In genomic region chr20:24683676-24684075, GRCh38 we compare ENCODE assay signal across 19 cellular contexts.
"Had no signal": no experiment of that assay in that cellular context is flagged by ENCODE, and none has a peak within 500 bp of the region (broad histone marks: within the 10 kb centered on the region; RNA-seq: fewer than 3 reads in every experiment).

No MANE protein-coding gene starts in this region.

- H3K9me3 ChIP-seq: testis had no signal

- H3K4me1 ChIP-seq: foreskin keratinocyte, lower lobe of right lung, testis had no signal

- H3K4me3 ChIP-seq: dorsolateral prefrontal cortex, lower lobe of right lung, skin epidermis, testis had no signal

- H3K27ac ChIP-seq: foreskin keratinocyte, lower lobe of right lung, skin epidermis, testis had no signal

- H3K36me3 ChIP-seq: lower lobe of right lung had no signal

- H3K27me3 ChIP-seq: dorsolateral prefrontal cortex, foreskin keratinocyte, testis had no signal

- ATAC-seq: foreskin keratinocyte; lower lobe of right lung; natural killer cell treated with Interleukin-12 subunit alpha and Interleukin-12 subunit beta and Interleukin-15 and Interleukin-18, amount 100 ng/mL, for 72 hours had no signal

- FAIRE-seq: colon, islet of Langerhans had no signal

- DNase-seq: activated B cell treated with CpG ODN at 0.5 μM for 24 hours; activated CD4-positive, alpha-beta memory T cell treated with anti-CD3 and anti-CD28 coated beads for 36 hours; activated CD4-positive, alpha-beta T cell treated with anti-CD3 and anti-CD28 coated beads for 4 hours; activated naive CD4-positive, alpha-beta T cell; activated naive CD8-positive, alpha-beta T cell treated with anti-CD3 and anti-CD28 coated beads, Interleukin-2, amount 10 ng/mL, durations not matched to agents 7 days and 5 days; activated T-cell treated with anti-CD3 and anti-CD28 coated beads for 4 hours; foreskin keratinocyte; hippocampal formation; lower lobe of right lung; stimulated activated CD4-positive, alpha-beta T cell treated with anti-CD3 and anti-CD28 coated beads, Interleukin-15, amount 100 ng/mL, for 24 hours; stimulated activated CD4-positive, alpha-beta T cell treated with anti-CD3 and anti-CD28 coated beads, Interleukin-2, amount 100 ng/mL, for 48 hours; T-helper 1 cell; T-helper 9 cell; testis had no signal
